In genomic region chr4:157128395-157128794, GRCh38 we compare ENCODE assay signal across 10 cellular contexts. TPM values are rescaled to one million over a fixed set of nuclear protein-coding genes. Genes with fewer than 3 reads are reported as not detected.
A peak's percentile ranks its signal among the peaks of the same experiment; 100 is the strongest.
DNase-seq lines count a peak whose midpoint lies in the region; ATAC-seq and TF ChIP-seq lines count a peak whose summit lies in the region.
"Had no signal": no experiment of that assay in that cellular context is flagged by ENCODE, and none has a peak within 500 bp of the region (broad histone marks: within the 10 kb centered on the region; RNA-seq: fewer than 3 reads in every experiment).

No MANE protein-coding gene starts in this region.

- H3K27ac ChIP-seq in RWPE1: no peak overlapping the region
- H3K27ac ChIP-seq: BLaER1 had no signal

- TF ChIP-seq CTCF in RWPE1 (conservative IDR thresholded peaks at IDR 0.05; ENCODE audit: low read depth): peak; percentile 47

- DNase-seq in NCI-H2196 (lab: John Stamatoyannopoulos, UW; ENCODE audit: unreplicated experiment) (peak; percentile 9), NCI-H2196 treated with DMSO at 0.1 percent for 48 hours (lab: John Stamatoyannopoulos, UW; ENCODE audit: unreplicated experiment) (no peak), RWPE1 (ENCODE audit: low spot score) (peak; percentile 9), fibroblast of the conjunctiva (ENCODE audit: low read depth) (peak; percentile 24), superior temporal gyrus (ENCODE audit: extremely low spot score) (peak; percentile 22), left colon (no peak), NCI-H524 treated with DMSO at 0.1 percent for 48 hours (lab: John Stamatoyannopoulos, UW) (no peak)
- DNase-seq in activated CD4-positive, CD25-positive, alpha-beta regulatory T cell treated with anti-CD3 and anti-CD28 coated beads, Interleukin-2, amount 50 U/mL, for 72 hours: no peak
- DNase-seq: NCI-H2029 treated with DMSO at 0.1 percent for 48 hours had no signal

- POLR2A ChIA-PET in RWPE1 (lab: Yijun Ruan, JAX; ENCODE audit: low non-redundant PET): no interaction called here

- no peak for ATAC-seq in left colon

- intact Hi-C loops in left colon (cut with DNase I, micrococcal nuclease): no loop called here

- CTCF ChIA-PET in RWPE1 (lab: Yijun Ruan, JAX): no interaction called here

RNA-seq across cellular contexts. Expression of gene GLRB, which starts 52.4 kb away (rescaled TPM):
- total RNA-seq in left colon: under 1 TPM; 0.64 to 0.75 TPM

Comparison
In these comparisons a context has a peak if more than half of its experiments do, and no peak if none do; other contexts are left out.
1. DNase-seq: peak in NCI-H2196 (single experiment), RWPE1 (single experiment), fibroblast of the conjunctiva (single experiment) and superior temporal gyrus (single experiment); none in NCI-H2196 treated with DMSO at 0.1 percent for 48 hours (single experiment), left colon (0 of 2), NCI-H524 treated with DMSO at 0.1 percent for 48 hours (single experiment) and activated CD4-positive, CD25-positive, alpha-beta regulatory T cell treated with anti-CD3 and anti-CD28 coated beads, Interleukin-2, amount 50 U/mL, for 72 hours (single experiment).